Comparison of ENCODE assay signal across 1 cellular context in the genomic region with DNA sequence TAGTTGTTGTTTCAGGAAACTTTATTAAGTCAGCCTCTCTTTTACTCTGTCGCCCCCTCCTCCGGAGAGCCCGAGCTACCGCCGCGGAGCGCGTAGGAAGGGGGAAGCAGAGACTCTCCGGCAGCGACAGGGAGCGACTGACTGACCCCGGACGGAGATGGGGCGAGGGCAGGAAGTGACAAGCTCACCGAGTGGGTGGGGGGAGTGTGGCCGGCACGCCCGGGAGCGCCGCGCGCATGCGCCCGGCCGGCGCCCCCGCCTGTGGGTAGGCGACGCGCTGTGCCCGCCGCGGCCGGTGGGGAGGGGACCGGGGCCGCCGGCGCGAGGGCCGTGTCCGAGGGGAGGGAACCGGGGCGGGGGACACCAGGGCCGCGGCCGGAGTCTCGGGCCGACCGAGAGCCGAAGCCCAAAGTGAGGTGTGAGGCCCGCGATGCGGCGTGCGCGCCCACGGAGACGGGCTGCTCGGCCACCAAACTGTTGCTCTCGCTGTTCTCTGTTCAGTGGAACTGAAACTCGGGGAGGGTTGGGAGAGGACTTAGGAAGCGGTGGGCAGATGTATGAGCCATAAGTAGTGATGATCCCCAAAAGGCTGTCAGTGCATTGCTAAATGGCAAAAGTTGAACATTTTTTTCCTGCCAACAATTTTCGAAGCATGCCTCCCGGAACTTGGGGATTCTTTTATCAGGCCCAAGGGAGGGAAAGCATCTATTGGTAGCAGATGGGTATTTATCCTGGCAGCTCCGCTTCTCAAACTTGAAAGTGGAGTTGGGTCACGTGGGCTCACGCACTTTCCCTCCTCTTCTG.
TF ChIP-seq lines count a peak whose summit lies in the region.

A gene with protein sequence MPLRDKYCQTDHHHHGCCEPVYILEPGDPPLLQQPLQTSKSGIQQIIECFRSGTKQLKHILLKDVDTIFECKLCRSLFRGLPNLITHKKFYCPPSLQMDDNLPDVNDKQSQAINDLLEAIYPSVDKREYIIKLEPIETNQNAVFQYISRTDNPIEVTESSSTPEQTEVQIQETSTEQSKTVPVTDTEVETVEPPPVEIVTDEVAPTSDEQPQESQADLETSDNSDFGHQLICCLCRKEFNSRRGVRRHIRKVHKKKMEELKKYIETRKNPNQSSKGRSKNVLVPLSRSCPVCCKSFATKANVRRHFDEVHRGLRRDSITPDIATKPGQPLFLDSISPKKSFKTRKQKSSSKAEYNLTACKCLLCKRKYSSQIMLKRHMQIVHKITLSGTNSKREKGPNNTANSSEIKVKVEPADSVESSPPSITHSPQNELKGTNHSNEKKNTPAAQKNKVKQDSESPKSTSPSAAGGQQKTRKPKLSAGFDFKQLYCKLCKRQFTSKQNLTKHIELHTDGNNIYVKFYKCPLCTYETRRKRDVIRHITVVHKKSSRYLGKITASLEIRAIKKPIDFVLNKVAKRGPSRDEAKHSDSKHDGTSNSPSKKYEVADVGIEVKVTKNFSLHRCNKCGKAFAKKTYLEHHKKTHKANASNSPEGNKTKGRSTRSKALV (minus strand): TSS at position 143 of the 804 bp plus-strand sequence. CDS start 1,151 bp downstream, outside the sequence.

TF ChIP-seq in H1, 55 proteins besides CTCF, POLR2A, EP300 and RAD21 (continues in another document):
- peak; percentile 50 for TF ChIP-seq EZH2 (IDR thresholded peaks at IDR 0.05; ENCODE audit: low read depth, low read length, severe bottlenecking)
- TF ChIP-seq TBP (IDR thresholded peaks at IDR 0.05; ENCODE audit: low read depth, low read length) = no peak
- no peak for TF ChIP-seq BRCA1 (IDR thresholded peaks at IDR 0.05; ENCODE audit: low read depth, low read length)
- TF ChIP-seq NANOG (IDR thresholded peaks at IDR 0.05; ENCODE audit: insufficient read depth, low read depth, low read length, poor library complexity, severe bottlenecking) = no peak
- TF ChIP-seq SAP30 (IDR thresholded peaks at IDR 0.05; ENCODE audit: insufficient read depth, insufficient replicate concordance, low read length) = no peak
- no peak for TF ChIP-seq JUN (IDR thresholded peaks at IDR 0.05; ENCODE audit: low read depth, low read length)
- TF ChIP-seq YY1 (IDR thresholded peaks at IDR 0.05; ENCODE audit: low read depth, low read length) = no peak
- TF ChIP-seq SIRT6 (IDR thresholded peaks at IDR 0.05; ENCODE audit: low read length) = no peak
- TF ChIP-seq SRF (IDR thresholded peaks at IDR 0.05; ENCODE audit: low read depth, low read length) = no peak
- no peak; a peak in 1 of 4 replicates for TF ChIP-seq SIN3A (conservative IDR thresholded peaks at IDR 0.05 in 1 of 2, IDR thresholded peaks at IDR 0.05 in 1 of 2; ENCODE audit: low read depth in 1 of 2, low read length in 2 of 2)
- TF ChIP-seq CHD2 (IDR thresholded peaks at IDR 0.05; ENCODE audit: low read length) = no peak
- TF ChIP-seq RXRA (IDR thresholded peaks at IDR 0.05; ENCODE audit: insufficient read depth, low read depth, low read length) = no peak
- TF ChIP-seq CREB1 (IDR thresholded peaks at IDR 0.05) = peak; percentile 49; the same call in 1 of the 2 replicates
- TF ChIP-seq, protein P1, sequence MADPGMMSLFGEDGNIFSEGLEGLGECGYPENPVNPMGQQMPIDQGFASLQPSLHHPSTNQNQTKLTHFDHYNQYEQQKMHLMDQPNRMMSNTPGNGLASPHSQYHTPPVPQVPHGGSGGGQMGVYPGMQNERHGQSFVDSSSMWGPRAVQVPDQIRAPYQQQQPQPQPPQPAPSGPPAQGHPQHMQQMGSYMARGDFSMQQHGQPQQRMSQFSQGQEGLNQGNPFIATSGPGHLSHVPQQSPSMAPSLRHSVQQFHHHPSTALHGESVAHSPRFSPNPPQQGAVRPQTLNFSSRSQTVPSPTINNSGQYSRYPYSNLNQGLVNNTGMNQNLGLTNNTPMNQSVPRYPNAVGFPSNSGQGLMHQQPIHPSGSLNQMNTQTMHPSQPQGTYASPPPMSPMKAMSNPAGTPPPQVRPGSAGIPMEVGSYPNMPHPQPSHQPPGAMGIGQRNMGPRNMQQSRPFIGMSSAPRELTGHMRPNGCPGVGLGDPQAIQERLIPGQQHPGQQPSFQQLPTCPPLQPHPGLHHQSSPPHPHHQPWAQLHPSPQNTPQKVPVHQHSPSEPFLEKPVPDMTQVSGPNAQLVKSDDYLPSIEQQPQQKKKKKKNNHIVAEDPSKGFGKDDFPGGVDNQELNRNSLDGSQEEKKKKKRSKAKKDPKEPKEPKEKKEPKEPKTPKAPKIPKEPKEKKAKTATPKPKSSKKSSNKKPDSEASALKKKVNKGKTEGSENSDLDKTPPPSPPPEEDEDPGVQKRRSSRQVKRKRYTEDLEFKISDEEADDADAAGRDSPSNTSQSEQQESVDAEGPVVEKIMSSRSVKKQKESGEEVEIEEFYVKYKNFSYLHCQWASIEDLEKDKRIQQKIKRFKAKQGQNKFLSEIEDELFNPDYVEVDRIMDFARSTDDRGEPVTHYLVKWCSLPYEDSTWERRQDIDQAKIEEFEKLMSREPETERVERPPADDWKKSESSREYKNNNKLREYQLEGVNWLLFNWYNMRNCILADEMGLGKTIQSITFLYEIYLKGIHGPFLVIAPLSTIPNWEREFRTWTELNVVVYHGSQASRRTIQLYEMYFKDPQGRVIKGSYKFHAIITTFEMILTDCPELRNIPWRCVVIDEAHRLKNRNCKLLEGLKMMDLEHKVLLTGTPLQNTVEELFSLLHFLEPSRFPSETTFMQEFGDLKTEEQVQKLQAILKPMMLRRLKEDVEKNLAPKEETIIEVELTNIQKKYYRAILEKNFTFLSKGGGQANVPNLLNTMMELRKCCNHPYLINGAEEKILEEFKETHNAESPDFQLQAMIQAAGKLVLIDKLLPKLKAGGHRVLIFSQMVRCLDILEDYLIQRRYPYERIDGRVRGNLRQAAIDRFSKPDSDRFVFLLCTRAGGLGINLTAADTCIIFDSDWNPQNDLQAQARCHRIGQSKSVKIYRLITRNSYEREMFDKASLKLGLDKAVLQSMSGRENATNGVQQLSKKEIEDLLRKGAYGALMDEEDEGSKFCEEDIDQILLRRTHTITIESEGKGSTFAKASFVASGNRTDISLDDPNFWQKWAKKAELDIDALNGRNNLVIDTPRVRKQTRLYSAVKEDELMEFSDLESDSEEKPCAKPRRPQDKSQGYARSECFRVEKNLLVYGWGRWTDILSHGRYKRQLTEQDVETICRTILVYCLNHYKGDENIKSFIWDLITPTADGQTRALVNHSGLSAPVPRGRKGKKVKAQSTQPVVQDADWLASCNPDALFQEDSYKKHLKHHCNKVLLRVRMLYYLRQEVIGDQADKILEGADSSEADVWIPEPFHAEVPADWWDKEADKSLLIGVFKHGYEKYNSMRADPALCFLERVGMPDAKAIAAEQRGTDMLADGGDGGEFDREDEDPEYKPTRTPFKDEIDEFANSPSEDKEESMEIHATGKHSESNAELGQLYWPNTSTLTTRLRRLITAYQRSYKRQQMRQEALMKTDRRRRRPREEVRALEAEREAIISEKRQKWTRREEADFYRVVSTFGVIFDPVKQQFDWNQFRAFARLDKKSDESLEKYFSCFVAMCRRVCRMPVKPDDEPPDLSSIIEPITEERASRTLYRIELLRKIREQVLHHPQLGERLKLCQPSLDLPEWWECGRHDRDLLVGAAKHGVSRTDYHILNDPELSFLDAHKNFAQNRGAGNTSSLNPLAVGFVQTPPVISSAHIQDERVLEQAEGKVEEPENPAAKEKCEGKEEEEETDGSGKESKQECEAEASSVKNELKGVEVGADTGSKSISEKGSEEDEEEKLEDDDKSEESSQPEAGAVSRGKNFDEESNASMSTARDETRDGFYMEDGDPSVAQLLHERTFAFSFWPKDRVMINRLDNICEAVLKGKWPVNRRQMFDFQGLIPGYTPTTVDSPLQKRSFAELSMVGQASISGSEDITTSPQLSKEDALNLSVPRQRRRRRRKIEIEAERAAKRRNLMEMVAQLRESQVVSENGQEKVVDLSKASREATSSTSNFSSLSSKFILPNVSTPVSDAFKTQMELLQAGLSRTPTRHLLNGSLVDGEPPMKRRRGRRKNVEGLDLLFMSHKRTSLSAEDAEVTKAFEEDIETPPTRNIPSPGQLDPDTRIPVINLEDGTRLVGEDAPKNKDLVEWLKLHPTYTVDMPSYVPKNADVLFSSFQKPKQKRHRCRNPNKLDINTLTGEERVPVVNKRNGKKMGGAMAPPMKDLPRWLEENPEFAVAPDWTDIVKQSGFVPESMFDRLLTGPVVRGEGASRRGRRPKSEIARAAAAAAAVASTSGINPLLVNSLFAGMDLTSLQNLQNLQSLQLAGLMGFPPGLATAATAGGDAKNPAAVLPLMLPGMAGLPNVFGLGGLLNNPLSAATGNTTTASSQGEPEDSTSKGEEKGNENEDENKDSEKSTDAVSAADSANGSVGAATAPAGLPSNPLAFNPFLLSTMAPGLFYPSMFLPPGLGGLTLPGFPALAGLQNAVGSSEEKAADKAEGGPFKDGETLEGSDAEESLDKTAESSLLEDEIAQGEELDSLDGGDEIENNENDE (IDR thresholded peaks at IDR 0.05; ENCODE audit: insufficient replicate concordance, low read length) = no peak
- TF ChIP-seq CEBPB (IDR thresholded peaks at IDR 0.05; ENCODE audit: low read depth, low read length) = no peak
- no peak for TF ChIP-seq POU5F1 (IDR thresholded peaks at IDR 0.05; ENCODE audit: low read depth, low read length)
- peak; percentile 32 for TF ChIP-seq KDM4A (IDR thresholded peaks at IDR 0.05; ENCODE audit: low read depth, low read length, severe bottlenecking)
- TF ChIP-seq KDM1A (IDR thresholded peaks at IDR 0.05; ENCODE audit: borderline replicate concordance, low read length) = no peak
- no peak for TF ChIP-seq TEAD4 (IDR thresholded peaks at IDR 0.05; ENCODE audit: low read depth, low read length)
- TF ChIP-seq GTF2F1 (IDR thresholded peaks at IDR 0.05; ENCODE audit: borderline replicate concordance, low read depth, low read length) = no peak
- peak; percentile 54; the same call in 1 of the 2 replicates for TF ChIP-seq RBBP5 (IDR thresholded peaks at IDR 0.05; ENCODE audit: borderline replicate concordance, low read depth, low read length)
- TF ChIP-seq NRF1 (IDR thresholded peaks at IDR 0.05; ENCODE audit: low read depth, low read length) = peak; percentile 55
- peak; percentile 0 for TF ChIP-seq RNF2 (IDR thresholded peaks at IDR 0.05; ENCODE audit: borderline replicate concordance, low read depth, low read length, missing control alignments, poor library complexity, severe bottlenecking)
- TF ChIP-seq, protein P2, sequence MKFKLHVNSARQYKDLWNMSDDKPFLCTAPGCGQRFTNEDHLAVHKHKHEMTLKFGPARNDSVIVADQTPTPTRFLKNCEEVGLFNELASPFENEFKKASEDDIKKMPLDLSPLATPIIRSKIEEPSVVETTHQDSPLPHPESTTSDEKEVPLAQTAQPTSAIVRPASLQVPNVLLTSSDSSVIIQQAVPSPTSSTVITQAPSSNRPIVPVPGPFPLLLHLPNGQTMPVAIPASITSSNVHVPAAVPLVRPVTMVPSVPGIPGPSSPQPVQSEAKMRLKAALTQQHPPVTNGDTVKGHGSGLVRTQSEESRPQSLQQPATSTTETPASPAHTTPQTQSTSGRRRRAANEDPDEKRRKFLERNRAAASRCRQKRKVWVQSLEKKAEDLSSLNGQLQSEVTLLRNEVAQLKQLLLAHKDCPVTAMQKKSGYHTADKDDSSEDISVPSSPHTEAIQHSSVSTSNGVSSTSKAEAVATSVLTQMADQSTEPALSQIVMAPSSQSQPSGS (IDR thresholded peaks at IDR 0.05; ENCODE audit: low read length) = no peak
- peak; percentile 55 for TF ChIP-seq TAF7 (optimal IDR thresholded peaks at IDR 0.05; ENCODE audit: borderline replicate concordance, low read depth, low read length)
- TF ChIP-seq CTBP2 (IDR thresholded peaks at IDR 0.05; ENCODE audit: borderline replicate concordance, insufficient read depth, insufficient read length, low read length) = no peak
- TF ChIP-seq CHD1 (IDR thresholded peaks at IDR 0.05; ENCODE audit: low read depth, low read length) = no peak
- no peak for TF ChIP-seq POLR2AphosphoS5 (IDR thresholded peaks at IDR 0.05; ENCODE audit: low read depth, low read length)
- no peak for TF ChIP-seq CBX5 (IDR thresholded peaks at IDR 0.05; ENCODE audit: low read depth, low read length)
- TF ChIP-seq MAFK (IDR thresholded peaks at IDR 0.05; ENCODE audit: low read depth, low read length) = no peak
- no peak for TF ChIP-seq JUND (IDR thresholded peaks at IDR 0.05; ENCODE audit: low read length)
- TF ChIP-seq KDM5A (IDR thresholded peaks at IDR 0.05; ENCODE audit: low read length) = no peak
- no peak for TF ChIP-seq SP1 (IDR thresholded peaks at IDR 0.05; ENCODE audit: low read depth, low read length)
- TF ChIP-seq HDAC2 (IDR thresholded peaks at IDR 0.05; ENCODE audit: borderline replicate concordance in 1 of 2, low read depth in 2 of 2, low read length in 2 of 2) = no peak
- no peak for TF ChIP-seq BACH1 (IDR thresholded peaks at IDR 0.05; ENCODE audit: low read length)
- TF ChIP-seq GABPA (IDR thresholded peaks at IDR 0.05; ENCODE audit: borderline replicate concordance, insufficient read depth, low read length) = no peak
- peak; percentile 67 for TF ChIP-seq ASH2L (IDR thresholded peaks at IDR 0.05; ENCODE audit: low read length)
- TF ChIP-seq RFX5 (IDR thresholded peaks at IDR 0.05; ENCODE audit: borderline replicate concordance, low read depth, low read length) = no peak
- TF ChIP-seq SIX5 (IDR thresholded peaks at IDR 0.05; ENCODE audit: low read depth, low read length) = no peak
- TF ChIP-seq SUZ12 (IDR thresholded peaks at IDR 0.05; ENCODE audit: low read length) = peak; percentile 67; the same call in 1 of the 2 replicates
- no peak for TF ChIP-seq CBX8 (IDR thresholded peaks at IDR 0.05; ENCODE audit: borderline replicate concordance, low read depth, low read length)
- TF ChIP-seq PHF8 (conservative IDR thresholded peaks at IDR 0.05; ENCODE audit: low read depth, low read length) = 0 out of 2 replicates have a peak, but pooled peaks have one; percentile 49
- TF ChIP-seq, protein P3, sequence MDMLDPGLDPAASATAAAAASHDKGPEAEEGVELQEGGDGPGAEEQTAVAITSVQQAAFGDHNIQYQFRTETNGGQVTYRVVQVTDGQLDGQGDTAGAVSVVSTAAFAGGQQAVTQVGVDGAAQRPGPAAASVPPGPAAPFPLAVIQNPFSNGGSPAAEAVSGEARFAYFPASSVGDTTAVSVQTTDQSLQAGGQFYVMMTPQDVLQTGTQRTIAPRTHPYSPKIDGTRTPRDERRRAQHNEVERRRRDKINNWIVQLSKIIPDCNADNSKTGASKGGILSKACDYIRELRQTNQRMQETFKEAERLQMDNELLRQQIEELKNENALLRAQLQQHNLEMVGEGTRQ (IDR thresholded peaks at IDR 0.05; ENCODE audit: low read length) = peak; percentile 78
- TF ChIP-seq BCL11A (IDR thresholded peaks at IDR 0.05; ENCODE audit: low read depth in 2 of 2, low read length in 2 of 2) = no peak
- TF ChIP-seq SP2 (IDR thresholded peaks at IDR 0.05; ENCODE audit: low read length) = no peak
- no peak for TF ChIP-seq TCF12 (IDR thresholded peaks at IDR 0.05; ENCODE audit: low read depth, low read length)
- TF ChIP-seq, protein P4, sequence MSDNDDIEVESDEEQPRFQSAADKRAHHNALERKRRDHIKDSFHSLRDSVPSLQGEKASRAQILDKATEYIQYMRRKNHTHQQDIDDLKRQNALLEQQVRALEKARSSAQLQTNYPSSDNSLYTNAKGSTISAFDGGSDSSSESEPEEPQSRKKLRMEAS (IDR thresholded peaks at IDR 0.05) = peak; percentile 68
- TF ChIP-seq EGR1 (IDR thresholded peaks at IDR 0.05; ENCODE audit: borderline replicate concordance, low read depth, low read length) = no peak
- TF ChIP-seq, protein P5, sequence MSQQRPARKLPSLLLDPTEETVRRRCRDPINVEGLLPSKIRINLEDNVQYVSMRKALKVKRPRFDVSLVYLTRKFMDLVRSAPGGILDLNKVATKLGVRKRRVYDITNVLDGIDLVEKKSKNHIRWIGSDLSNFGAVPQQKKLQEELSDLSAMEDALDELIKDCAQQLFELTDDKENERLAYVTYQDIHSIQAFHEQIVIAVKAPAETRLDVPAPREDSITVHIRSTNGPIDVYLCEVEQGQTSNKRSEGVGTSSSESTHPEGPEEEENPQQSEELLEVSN (IDR thresholded peaks at IDR 0.05) = peak; percentile 99; the same call in 1 of the 2 replicates
- no peak for TF ChIP-seq HDAC6 (IDR thresholded peaks at IDR 0.05; ENCODE audit: low read depth, low read length)
